Comparison of ENCODE assay signal across 8 cellular contexts in the genomic region with DNA sequence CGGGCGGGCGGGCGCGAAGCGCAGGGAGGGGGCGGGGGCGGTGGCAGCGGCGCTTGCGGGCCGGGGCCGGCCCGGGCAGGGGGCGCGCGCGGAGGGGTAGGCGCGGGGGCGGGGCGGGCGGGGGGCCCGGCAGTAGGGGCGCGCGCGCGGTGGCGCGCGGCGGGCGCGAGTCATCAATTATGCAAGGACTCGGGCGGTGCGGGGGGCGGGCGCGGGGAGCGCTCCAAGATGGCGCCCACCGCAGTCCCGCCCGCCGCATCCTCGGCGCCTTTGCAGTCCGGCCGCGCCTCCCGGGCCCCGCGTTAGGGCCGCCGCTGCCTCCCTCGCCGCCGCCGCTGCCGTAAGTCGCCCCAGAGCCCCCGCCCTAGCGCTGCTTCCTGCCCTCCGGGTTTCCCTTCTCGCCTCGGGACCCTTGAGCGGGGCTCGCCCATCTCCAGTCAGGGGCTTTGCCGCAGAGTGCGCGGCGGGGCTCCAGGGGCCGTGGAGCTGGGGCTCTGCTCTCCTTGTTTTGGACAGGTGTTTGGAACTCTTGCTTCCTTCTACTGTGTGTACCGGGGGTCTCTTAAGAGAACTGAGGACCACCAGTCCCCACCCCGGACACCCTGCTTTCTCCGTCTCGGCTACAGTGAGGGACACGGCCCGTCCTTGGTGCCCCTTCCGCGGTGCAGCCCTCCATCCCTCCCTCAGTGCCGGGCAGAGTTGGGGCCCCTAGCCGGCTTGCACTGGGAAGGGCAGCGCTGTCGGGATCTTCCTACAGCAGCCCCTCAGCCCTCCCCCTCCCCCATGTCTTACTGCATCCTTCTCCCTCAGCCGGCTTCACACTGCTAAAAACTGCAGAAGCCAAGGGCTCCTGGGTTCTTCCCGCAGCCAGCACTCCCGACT. TPM values are rescaled to one million over a fixed set of nuclear protein-coding genes. Genes with fewer than 3 reads are reported as not detected.
DNase-seq lines count a peak whose midpoint lies in the region; ATAC-seq and TF ChIP-seq lines count a peak whose summit lies in the region.

Gene SCN8A, plus strand, starts transcription at position 214 of the 882 bp plus-strand sequence. CDS start 71,585 bp downstream, outside the sequence.

- H3K27me3 ChIP-seq in AG04450 (ENCODE audit: control insufficient read depth, insufficient read depth, low read length) = no peaks in the 10 kb centered on the region
- H3K27me3 ChIP-seq in duodenal mucosa (ENCODE audit: control insufficient read depth in 1 of 2, insufficient read depth in 2 of 2, low read length in 2 of 2) = peaks cover 37% of the 10 kb centered on the region in 2 donors

- H3K27ac ChIP-seq in AG04450 (ENCODE audit: low read depth, low read length) (peak within 1 kb of the TSS; percentile 68), duodenal mucosa (ENCODE audit: low read depth, low read length) (no peak within 1 kb of the TSS)

- POLR2A ChIA-PET in AG04450 (lab: Yijun Ruan, JAX) = no interaction called here

- no peaks in the 10 kb centered on the region for H3K36me3 ChIP-seq in duodenal mucosa (ENCODE audit: control insufficient read depth in 1 of 2, insufficient read depth in 2 of 2, low read length in 2 of 2)

- no peak for TF ChIP-seq CTCF in AG04450 (IDR thresholded peaks at IDR 0.05; ENCODE audit: low read depth, low read length)

- peaks cover 0 to 9% of the 10 kb centered on the region in 2 donors for H3K4me1 ChIP-seq in duodenal mucosa (ENCODE audit: control insufficient read depth in 1 of 2, insufficient read depth in 2 of 2, low read length in 2 of 2)

- DNase-seq in AG04450 (ENCODE audit: low read depth, low spot score) (no peak), NCI-H1694 (lab: John Stamatoyannopoulos, UW) (peak; percentile 33), medulla oblongata (ENCODE audit: extremely low spot score) (peak; percentile 33)
- peak; percentile 50 to 55 for DNase-seq in activated CD4-positive, alpha-beta T cell treated with anti-CD3 and anti-CD28 coated beads, Interleukin-2, amount 50 U/mL, for 48 hours
- peak; percentile 56 for DNase-seq in stimulated activated CD8-positive, alpha-beta memory T cell treated with anti-CD3 and anti-CD28 coated beads, Interleukin-4, amount 100 ng/mL, for 48 hours

- H3K9ac ChIP-seq in duodenal mucosa (ENCODE audit: low read depth in 1 of 2, low read length in 2 of 2) = no peak within 1 kb of the TSS

- H3K4me3 ChIP-seq in AG04450 (ENCODE audit: low read depth, low read length) = peak within 1 kb of the TSS; percentile 86
- peak within 1 kb of the TSS; percentile 55 to 59 for H3K4me3 ChIP-seq in duodenal mucosa (ENCODE audit: low read depth in 1 of 2, low read length in 2 of 2)

- CTCF ChIA-PET in AG04450 (lab: Charles Lee) = no interaction called here

- ATAC-seq in GM19043 (IDR thresholded peaks at IDR 0.05; ENCODE audit: low read depth, unreplicated experiment) (peak; percentile 15), HG03571 (IDR thresholded peaks at IDR 0.05; ENCODE audit: unreplicated experiment) (no peak)

- no peaks in the 10 kb centered on the region; the same call in 1 of the 2 replicates for H3K9me3 ChIP-seq in AG04450 (ENCODE audit: control insufficient read depth, insufficient read depth, low read length)
- no peaks in the 10 kb centered on the region for H3K9me3 ChIP-seq in duodenal mucosa (ENCODE audit: control insufficient read depth in 1 of 2, low read length in 2 of 2)

RNA-seq across cellular contexts. Expression of gene SCN8A, which starts in this region (rescaled TPM):
- 9.6 and 12.5 TPM in 2 replicates for polyA plus RNA-seq in AG04450 (2011; rRNA removed)
- polyA minus RNA-seq in AG04450 (2011; rRNA and poly(A)+ RNA removed) = 52.4 and 59.4 TPM in 2 replicates
